In the genomic region with DNA sequence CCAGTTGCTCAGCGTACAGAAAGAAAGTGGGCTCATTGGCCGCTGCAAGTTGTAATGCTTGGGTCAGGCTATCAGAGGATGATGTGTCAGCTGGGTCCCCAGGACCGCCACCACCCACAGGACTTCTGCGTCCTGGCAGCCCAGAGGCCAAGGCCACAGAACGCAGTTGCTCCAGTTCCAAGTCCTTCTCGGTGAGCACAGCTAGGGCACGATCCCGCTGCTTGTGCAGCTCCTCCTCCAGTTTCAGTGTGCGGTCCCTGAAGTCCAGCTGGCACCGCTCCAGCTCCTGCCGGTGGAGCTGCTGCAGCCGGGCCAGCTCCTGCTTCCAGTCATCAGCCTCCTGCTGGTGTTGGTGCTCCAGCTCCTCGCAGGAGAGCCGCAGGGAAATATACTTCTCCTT, we compare ENCODE assay signal across 1 cellular context.
A peak's percentile ranks its signal among the peaks of the same experiment; 100 is the strongest.
TF ChIP-seq lines count a peak whose summit lies in the region.

No MANE protein-coding gene starts in this region.

TF ChIP-seq in HepG2, 621 proteins besides CTCF, POLR2A, EP300 and RAD21 (continued from another document):
- TF ChIP-seq, protein P1, sequence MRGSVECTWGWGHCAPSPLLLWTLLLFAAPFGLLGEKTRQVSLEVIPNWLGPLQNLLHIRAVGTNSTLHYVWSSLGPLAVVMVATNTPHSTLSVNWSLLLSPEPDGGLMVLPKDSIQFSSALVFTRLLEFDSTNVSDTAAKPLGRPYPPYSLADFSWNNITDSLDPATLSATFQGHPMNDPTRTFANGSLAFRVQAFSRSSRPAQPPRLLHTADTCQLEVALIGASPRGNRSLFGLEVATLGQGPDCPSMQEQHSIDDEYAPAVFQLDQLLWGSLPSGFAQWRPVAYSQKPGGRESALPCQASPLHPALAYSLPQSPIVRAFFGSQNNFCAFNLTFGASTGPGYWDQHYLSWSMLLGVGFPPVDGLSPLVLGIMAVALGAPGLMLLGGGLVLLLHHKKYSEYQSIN (CRISPR knock-in tag; IDR thresholded peaks at IDR 0.05; ENCODE audit: borderline replicate concordance): no peak
- TF ChIP-seq ZNF572 (CRISPR knock-in tag; IDR thresholded peaks at IDR 0.05) (no peak), ZBTB7B (CRISPR knock-in tag; IDR thresholded peaks at IDR 0.05) (no peak), ZNF878 (CRISPR knock-in tag; IDR thresholded peaks at IDR 0.05) (no peak), TBL1XR1 (IDR thresholded peaks at IDR 0.05; ENCODE audit: borderline replicate concordance, low read length, partially characterized antibody) (no peak), ZSCAN20 (CRISPR knock-in tag; IDR thresholded peaks at IDR 0.05; ENCODE audit: borderline replicate concordance) (no peak), ZNF547 (CRISPR knock-in tag; IDR thresholded peaks at IDR 0.05) (no peak), ZNF253 (CRISPR knock-in tag; IDR thresholded peaks at IDR 0.05; ENCODE audit: borderline replicate concordance) (no peak), ZNF550 (CRISPR knock-in tag; IDR thresholded peaks at IDR 0.05; ENCODE audit: borderline replicate concordance) (no peak), NFYB (CRISPR knock-in tag; IDR thresholded peaks at IDR 0.05) (no peak), KMT2B (CRISPR knock-in tag; IDR thresholded peaks at IDR 0.05) (no peak; the same call in 1 of the 2 replicates), CENPX (CRISPR knock-in tag; IDR thresholded peaks at IDR 0.05) (no peak), ZNF558 (CRISPR knock-in tag; IDR thresholded peaks at IDR 0.05; ENCODE audit: borderline replicate concordance) (no peak), MEF2D (CRISPR knock-in tag; IDR thresholded peaks at IDR 0.05) (no peak), HDAC2 (CRISPR knock-in tag; IDR thresholded peaks at IDR 0.05) (peak; percentile 53; the same call in 1 of the 2 replicates), ZNF383 (CRISPR knock-in tag; IDR thresholded peaks at IDR 0.05; ENCODE audit: borderline replicate concordance) (no peak)
- TF ChIP-seq, protein P2, sequence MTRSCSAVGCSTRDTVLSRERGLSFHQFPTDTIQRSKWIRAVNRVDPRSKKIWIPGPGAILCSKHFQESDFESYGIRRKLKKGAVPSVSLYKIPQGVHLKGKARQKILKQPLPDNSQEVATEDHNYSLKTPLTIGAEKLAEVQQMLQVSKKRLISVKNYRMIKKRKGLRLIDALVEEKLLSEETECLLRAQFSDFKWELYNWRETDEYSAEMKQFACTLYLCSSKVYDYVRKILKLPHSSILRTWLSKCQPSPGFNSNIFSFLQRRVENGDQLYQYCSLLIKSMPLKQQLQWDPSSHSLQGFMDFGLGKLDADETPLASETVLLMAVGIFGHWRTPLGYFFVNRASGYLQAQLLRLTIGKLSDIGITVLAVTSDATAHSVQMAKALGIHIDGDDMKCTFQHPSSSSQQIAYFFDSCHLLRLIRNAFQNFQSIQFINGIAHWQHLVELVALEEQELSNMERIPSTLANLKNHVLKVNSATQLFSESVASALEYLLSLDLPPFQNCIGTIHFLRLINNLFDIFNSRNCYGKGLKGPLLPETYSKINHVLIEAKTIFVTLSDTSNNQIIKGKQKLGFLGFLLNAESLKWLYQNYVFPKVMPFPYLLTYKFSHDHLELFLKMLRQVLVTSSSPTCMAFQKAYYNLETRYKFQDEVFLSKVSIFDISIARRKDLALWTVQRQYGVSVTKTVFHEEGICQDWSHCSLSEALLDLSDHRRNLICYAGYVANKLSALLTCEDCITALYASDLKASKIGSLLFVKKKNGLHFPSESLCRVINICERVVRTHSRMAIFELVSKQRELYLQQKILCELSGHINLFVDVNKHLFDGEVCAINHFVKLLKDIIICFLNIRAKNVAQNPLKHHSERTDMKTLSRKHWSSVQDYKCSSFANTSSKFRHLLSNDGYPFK (CRISPR knock-in tag; IDR thresholded peaks at IDR 0.05; ENCODE audit: borderline replicate concordance): no peak; the same call in 1 of the 2 replicates
- TF ChIP-seq, protein P3, sequence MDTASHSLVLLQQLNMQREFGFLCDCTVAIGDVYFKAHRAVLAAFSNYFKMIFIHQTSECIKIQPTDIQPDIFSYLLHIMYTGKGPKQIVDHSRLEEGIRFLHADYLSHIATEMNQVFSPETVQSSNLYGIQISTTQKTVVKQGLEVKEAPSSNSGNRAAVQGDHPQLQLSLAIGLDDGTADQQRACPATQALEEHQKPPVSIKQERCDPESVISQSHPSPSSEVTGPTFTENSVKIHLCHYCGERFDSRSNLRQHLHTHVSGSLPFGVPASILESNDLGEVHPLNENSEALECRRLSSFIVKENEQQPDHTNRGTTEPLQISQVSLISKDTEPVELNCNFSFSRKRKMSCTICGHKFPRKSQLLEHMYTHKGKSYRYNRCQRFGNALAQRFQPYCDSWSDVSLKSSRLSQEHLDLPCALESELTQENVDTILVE (CRISPR knock-in tag; IDR thresholded peaks at IDR 0.05): no peak
- TF ChIP-seq, protein P4, sequence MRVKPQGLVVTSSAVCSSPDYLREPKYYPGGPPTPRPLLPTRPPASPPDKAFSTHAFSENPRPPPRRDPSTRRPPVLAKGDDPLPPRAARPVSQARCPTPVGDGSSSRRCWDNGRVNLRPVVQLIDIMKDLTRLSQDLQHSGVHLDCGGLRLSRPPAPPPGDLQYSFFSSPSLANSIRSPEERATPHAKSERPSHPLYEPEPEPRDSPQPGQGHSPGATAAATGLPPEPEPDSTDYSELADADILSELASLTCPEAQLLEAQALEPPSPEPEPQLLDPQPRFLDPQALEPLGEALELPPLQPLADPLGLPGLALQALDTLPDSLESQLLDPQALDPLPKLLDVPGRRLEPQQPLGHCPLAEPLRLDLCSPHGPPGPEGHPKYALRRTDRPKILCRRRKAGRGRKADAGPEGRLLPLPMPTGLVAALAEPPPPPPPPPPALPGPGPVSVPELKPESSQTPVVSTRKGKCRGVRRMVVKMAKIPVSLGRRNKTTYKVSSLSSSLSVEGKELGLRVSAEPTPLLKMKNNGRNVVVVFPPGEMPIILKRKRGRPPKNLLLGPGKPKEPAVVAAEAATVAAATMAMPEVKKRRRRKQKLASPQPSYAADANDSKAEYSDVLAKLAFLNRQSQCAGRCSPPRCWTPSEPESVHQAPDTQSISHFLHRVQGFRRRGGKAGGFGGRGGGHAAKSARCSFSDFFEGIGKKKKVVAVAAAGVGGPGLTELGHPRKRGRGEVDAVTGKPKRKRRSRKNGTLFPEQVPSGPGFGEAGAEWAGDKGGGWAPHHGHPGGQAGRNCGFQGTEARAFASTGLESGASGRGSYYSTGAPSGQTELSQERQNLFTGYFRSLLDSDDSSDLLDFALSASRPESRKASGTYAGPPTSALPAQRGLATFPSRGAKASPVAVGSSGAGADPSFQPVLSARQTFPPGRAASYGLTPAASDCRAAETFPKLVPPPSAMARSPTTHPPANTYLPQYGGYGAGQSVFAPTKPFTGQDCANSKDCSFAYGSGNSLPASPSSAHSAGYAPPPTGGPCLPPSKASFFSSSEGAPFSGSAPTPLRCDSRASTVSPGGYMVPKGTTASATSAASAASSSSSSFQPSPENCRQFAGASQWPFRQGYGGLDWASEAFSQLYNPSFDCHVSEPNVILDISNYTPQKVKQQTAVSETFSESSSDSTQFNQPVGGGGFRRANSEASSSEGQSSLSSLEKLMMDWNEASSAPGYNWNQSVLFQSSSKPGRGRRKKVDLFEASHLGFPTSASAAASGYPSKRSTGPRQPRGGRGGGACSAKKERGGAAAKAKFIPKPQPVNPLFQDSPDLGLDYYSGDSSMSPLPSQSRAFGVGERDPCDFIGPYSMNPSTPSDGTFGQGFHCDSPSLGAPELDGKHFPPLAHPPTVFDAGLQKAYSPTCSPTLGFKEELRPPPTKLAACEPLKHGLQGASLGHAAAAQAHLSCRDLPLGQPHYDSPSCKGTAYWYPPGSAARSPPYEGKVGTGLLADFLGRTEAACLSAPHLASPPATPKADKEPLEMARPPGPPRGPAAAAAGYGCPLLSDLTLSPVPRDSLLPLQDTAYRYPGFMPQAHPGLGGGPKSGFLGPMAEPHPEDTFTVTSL (CRISPR knock-in tag; IDR thresholded peaks at IDR 0.05; ENCODE audit: borderline replicate concordance): no peak
- TF ChIP-seq, protein P5, sequence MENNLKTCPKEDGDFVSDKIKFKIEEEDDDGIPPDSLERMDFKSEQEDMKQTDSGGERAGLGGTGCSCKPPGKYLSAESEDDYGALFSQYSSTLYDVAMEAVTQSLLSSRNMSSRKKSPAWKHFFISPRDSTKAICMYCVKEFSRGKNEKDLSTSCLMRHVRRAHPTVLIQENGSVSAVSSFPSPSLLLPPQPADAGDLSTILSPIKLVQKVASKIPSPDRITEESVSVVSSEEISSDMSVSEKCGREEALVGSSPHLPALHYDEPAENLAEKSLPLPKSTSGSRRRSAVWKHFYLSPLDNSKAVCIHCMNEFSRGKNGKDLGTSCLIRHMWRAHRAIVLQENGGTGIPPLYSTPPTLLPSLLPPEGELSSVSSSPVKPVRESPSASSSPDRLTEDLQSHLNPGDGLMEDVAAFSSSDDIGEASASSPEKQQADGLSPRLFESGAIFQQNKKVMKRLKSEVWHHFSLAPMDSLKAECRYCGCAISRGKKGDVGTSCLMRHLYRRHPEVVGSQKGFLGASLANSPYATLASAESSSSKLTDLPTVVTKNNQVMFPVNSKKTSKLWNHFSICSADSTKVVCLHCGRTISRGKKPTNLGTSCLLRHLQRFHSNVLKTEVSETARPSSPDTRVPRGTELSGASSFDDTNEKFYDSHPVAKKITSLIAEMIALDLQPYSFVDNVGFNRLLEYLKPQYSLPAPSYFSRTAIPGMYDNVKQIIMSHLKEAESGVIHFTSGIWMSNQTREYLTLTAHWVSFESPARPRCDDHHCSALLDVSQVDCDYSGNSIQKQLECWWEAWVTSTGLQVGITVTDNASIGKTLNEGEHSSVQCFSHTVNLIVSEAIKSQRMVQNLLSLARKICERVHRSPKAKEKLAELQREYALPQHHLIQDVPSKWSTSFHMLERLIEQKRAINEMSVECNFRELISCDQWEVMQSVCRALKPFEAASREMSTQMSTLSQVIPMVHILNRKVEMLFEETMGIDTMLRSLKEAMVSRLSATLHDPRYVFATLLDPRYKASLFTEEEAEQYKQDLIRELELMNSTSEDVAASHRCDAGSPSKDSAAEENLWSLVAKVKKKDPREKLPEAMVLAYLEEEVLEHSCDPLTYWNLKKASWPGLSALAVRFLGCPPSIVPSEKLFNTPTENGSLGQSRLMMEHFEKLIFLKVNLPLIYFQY (CRISPR knock-in tag; IDR thresholded peaks at IDR 0.05; ENCODE audit: borderline replicate concordance): peak; percentile 29; the same call in 1 of the 2 replicates
